8 cellular contexts compared by ENCODE assay signal in the genomic region with DNA sequence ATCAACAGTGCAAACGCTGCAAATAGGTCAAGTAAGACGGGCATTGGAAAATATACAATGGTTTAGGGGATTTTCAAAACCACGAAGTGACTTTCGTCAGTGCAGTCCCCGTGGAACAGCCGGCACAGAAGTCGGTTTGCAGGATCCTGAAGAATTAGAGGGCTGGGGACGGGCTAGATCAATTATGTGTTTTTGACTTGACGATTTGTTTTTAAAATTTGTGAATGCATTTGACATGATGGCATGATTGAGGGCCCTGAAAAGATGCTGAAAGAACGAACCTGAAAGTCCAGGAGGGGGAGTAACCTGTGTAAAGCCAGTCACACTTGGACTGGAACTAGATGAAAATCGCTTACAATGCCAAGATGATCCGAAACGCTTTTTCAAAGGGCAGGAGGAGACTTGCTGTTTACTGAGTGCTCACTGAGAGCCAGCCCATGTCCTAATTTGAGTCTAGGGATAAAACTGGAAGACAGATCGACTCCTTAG. TPM values are rescaled to one million over a fixed set of nuclear protein-coding genes. Genes with fewer than 3 reads are reported as not detected.
DNase-seq lines count a peak whose midpoint lies in the region; ATAC-seq and TF ChIP-seq lines count a peak whose summit lies in the region.

No MANE protein-coding gene starts in this region.

- CTCF ChIA-PET in WTC11 (lab: Charles Lee) = no interaction called here

- H3K4me1 ChIP-seq in rectal smooth muscle tissue (ENCODE audit: control insufficient read depth, insufficient read depth, low read length) = no peaks in the 10 kb centered on the region

- DNase-seq in GM12865 (ENCODE audit: low read depth) (peak; percentile 52), WTC11 (ENCODE audit: low spot score) (no peak), glutamatergic neuron (no peak), NCI-H128 (lab: John Stamatoyannopoulos, UW; ENCODE audit: unreplicated experiment) (no peak), T1000 (lab: John Stamatoyannopoulos, UW) (no peak)
- no peak for DNase-seq in activated CD4-positive, alpha-beta T cell treated with anti-CD3 and anti-CD28 coated beads, Interleukin-2, amount 50 U/mL, for 48 hours

- peak overlapping the region; percentile 94 for H3K27ac ChIP-seq in rectal smooth muscle tissue (ENCODE audit: low read depth, low read length)

- H3K9ac ChIP-seq in rectal smooth muscle tissue (ENCODE audit: low read length) = peak overlapping the region; percentile 42

- POLR2A ChIA-PET in WTC11 (lab: Charles Lee) = no interaction called here

- peak; percentile 4 for ATAC-seq in HG02798 (IDR thresholded peaks at IDR 0.05; ENCODE audit: poor library complexity, unreplicated experiment)
- ATAC-seq in WTC11 = peak; percentile 2

- peaks cover 68% of the 10 kb centered on the region for H3K27me3 Mint-ChIP-seq in WTC11 (ENCODE audit: low read depth)
- peaks cover 24% of the 10 kb centered on the region for H3K27me3 Mint-ChIP-seq in glutamatergic neuron (ENCODE audit: unreplicated experiment)

- no peak for TF ChIP-seq CTCF in GM12865 (IDR thresholded peaks at IDR 0.05; ENCODE audit: insufficient read depth, low read depth, low read length, missing control alignments)
- no peak for TF ChIP-seq CTCF in WTC11 (IDR thresholded peaks at IDR 0.05)
- TF ChIP-seq CTCF in glutamatergic neuron (IDR thresholded peaks at IDR 0.05; ENCODE audit: partially characterized antibody, unreplicated experiment) = no peak

- H3K4me3 Mint-ChIP-seq in WTC11 (peak overlapping the region; percentile 85), glutamatergic neuron (ENCODE audit: unreplicated experiment) (peak overlapping the region; percentile 85)

- H3K4me1 Mint-ChIP-seq in WTC11 (peaks cover 22% of the 10 kb centered on the region), glutamatergic neuron (ENCODE audit: low read depth, unreplicated experiment) (peaks cover 7% of the 10 kb centered on the region)

- H3K36me3 ChIP-seq in rectal smooth muscle tissue (ENCODE audit: control insufficient read depth, insufficient read depth, low read length) = no peaks in the 10 kb centered on the region

- H3K9me3 Mint-ChIP-seq in WTC11 (peaks cover 18% of the 10 kb centered on the region), glutamatergic neuron (ENCODE audit: unreplicated experiment) (peaks cover 22% of the 10 kb centered on the region)

- H3K27me3 ChIP-seq in rectal smooth muscle tissue (ENCODE audit: control insufficient read depth, insufficient read depth, low read length) = no peaks in the 10 kb centered on the region

- peak overlapping the region; percentile 26; the same call in 1 of the 2 replicates for H3K27ac Mint-ChIP-seq in WTC11
- H3K27ac Mint-ChIP-seq in glutamatergic neuron (ENCODE audit: unreplicated experiment) = peak overlapping the region; percentile 25

- H3K4me3 ChIP-seq in GM12865 (ENCODE audit: low read depth, low read length) = peak overlapping the region; percentile 90
- peak overlapping the region; percentile 62 for H3K4me3 ChIP-seq in rectal smooth muscle tissue (ENCODE audit: low read length)

- H3K36me3 Mint-ChIP-seq in WTC11 (peaks cover 8% of the 10 kb centered on the region; the same call in 1 of the 2 replicates), glutamatergic neuron (ENCODE audit: unreplicated experiment) (no peaks in the 10 kb centered on the region)

TF ChIP-seq in WTC11, 78 proteins besides CTCF, POLR2A, EP300 and RAD21 (continues in another document):
- TF ChIP-seq ERG (CRISPR knock-in tag; IDR thresholded peaks at IDR 0.05) = no peak
- TF ChIP-seq ZNF232 (CRISPR knock-in tag; IDR thresholded peaks at IDR 0.05) = no peak
- TF ChIP-seq ZBTB21 (CRISPR knock-in tag; IDR thresholded peaks at IDR 0.05; ENCODE audit: borderline replicate concordance) = no peak
- TF ChIP-seq, protein P1, sequence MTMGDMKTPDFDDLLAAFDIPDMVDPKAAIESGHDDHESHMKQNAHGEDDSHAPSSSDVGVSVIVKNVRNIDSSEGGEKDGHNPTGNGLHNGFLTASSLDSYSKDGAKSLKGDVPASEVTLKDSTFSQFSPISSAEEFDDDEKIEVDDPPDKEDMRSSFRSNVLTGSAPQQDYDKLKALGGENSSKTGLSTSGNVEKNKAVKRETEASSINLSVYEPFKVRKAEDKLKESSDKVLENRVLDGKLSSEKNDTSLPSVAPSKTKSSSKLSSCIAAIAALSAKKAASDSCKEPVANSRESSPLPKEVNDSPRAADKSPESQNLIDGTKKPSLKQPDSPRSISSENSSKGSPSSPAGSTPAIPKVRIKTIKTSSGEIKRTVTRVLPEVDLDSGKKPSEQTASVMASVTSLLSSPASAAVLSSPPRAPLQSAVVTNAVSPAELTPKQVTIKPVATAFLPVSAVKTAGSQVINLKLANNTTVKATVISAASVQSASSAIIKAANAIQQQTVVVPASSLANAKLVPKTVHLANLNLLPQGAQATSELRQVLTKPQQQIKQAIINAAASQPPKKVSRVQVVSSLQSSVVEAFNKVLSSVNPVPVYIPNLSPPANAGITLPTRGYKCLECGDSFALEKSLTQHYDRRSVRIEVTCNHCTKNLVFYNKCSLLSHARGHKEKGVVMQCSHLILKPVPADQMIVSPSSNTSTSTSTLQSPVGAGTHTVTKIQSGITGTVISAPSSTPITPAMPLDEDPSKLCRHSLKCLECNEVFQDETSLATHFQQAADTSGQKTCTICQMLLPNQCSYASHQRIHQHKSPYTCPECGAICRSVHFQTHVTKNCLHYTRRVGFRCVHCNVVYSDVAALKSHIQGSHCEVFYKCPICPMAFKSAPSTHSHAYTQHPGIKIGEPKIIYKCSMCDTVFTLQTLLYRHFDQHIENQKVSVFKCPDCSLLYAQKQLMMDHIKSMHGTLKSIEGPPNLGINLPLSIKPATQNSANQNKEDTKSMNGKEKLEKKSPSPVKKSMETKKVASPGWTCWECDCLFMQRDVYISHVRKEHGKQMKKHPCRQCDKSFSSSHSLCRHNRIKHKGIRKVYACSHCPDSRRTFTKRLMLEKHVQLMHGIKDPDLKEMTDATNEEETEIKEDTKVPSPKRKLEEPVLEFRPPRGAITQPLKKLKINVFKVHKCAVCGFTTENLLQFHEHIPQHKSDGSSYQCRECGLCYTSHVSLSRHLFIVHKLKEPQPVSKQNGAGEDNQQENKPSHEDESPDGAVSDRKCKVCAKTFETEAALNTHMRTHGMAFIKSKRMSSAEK (CRISPR knock-in tag; IDR thresholded peaks at IDR 0.05; ENCODE audit: borderline replicate concordance) = no peak
- no peak for TF ChIP-seq PREB (CRISPR knock-in tag; IDR thresholded peaks at IDR 0.05; ENCODE audit: borderline replicate concordance)
- no peak for TF ChIP-seq SMAD4 (CRISPR knock-in tag; IDR thresholded peaks at IDR 0.05)
- TF ChIP-seq IRF1 (CRISPR knock-in tag; IDR thresholded peaks at IDR 0.05) = no peak
- no peak for TF ChIP-seq TEAD1 (CRISPR knock-in tag; IDR thresholded peaks at IDR 0.05)
- no peak for TF ChIP-seq E2F5 (CRISPR knock-in tag; IDR thresholded peaks at IDR 0.05)
- TF ChIP-seq ZNF121 (CRISPR knock-in tag; IDR thresholded peaks at IDR 0.05) = no peak
- no peak for TF ChIP-seq ZNF138 (CRISPR knock-in tag; conservative IDR thresholded peaks at IDR 0.05)
- TF ChIP-seq USF1 (CRISPR knock-in tag; IDR thresholded peaks at IDR 0.05) = no peak
- TF ChIP-seq NFYB (CRISPR knock-in tag; conservative IDR thresholded peaks at IDR 0.05; ENCODE audit: low read depth) = no peak

RNA-seq across cellular contexts. Expression of gene DGKH, which starts 8.9 kb away (rescaled TPM):
- 7.6 to 8.8 TPM (median 8.8 TPM) in 3 replicates for total RNA-seq in WTC11 (2021)
- 13.4 TPM for total RNA-seq in glutamatergic neuron (ENCODE audit: unreplicated experiment)
